11 cellular contexts compared by ENCODE assay signal in the genomic region with DNA sequence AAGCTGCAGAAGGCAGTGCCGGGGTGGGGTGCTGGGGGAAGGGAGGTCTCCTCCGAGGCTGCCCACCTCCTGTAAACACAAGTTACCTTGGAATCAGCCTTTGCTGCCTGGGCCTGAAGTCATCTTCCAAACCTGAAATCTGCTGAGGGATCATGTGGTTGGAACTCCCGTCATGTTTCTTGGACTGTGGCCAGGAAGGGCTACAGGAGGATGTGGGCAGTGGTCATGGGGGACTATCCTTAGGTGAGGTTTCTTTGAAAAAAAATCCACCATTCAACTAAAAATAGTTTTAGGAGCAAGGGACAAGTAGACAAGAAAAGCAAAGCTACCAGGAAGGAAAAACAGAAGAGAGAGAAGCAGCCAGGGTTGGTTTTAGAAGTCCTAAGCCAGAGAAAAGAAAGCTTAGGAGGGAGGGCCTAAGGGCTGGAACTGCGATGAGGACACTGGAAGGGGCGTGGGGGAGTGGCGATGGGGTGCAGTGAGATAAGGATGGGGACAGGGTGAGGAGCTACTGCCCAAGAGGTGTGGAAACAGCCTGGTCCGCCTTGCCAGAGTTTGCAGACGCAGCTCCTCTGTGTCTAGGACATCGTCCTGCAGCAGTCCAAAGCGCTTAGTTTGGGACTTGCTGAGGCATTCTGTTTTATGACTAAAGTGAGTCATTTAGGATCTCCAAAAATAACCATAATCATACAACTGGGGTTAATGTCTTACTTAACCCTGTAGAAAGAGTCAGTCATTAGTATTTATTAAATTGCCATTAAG.
A peak's percentile ranks its signal among the peaks of the same experiment; 100 is the strongest.
DNase-seq lines count a peak whose midpoint lies in the region; ATAC-seq and TF ChIP-seq lines count a peak whose summit lies in the region.
"Had no signal": no experiment of that assay in that cellular context is flagged by ENCODE, and none has a peak within 500 bp of the region (broad histone marks: within the 10 kb centered on the region; RNA-seq: fewer than 3 reads in every experiment).

No MANE protein-coding gene starts in this region.

- DNase-seq in EH (ENCODE audit: low read depth) (peak; percentile 95), SJCRH30 (peak; percentile 6 to 41), left lung (no peak), Ammon's horn (ENCODE audit: low spot score) (no peak), NCI-H2227 (lab: John Stamatoyannopoulos, UW; ENCODE audit: unreplicated experiment) (no peak), cortex of kidney (lab: John Stamatoyannopoulos, UW) (no peak)
- DNase-seq: activated T-cell treated with anti-CD3 and anti-CD28 coated beads for 4 hours, dorsolateral prefrontal cortex had no signal

- H3K36me3 ChIP-seq in SJCRH30 (no peaks in the 10 kb centered on the region), left lung (no peaks in the 10 kb centered on the region)

- intact Hi-C loops in left lung (cut with DNase I), result no loop called here

- ATAC-seq in GM21786 (IDR thresholded peaks at IDR 0.05; ENCODE audit: unreplicated experiment) (peak; percentile 55), left lung (peak; percentile 44), HG03520 (IDR thresholded peaks at IDR 0.05; ENCODE audit: unreplicated experiment) (no peak)

- H3K27ac ChIP-seq in SJCRH30 (no peak overlapping the region), left lung (peak overlapping the region in 1 of 2 donors; percentile 26)
- H3K27ac ChIP-seq: dorsolateral prefrontal cortex had no signal

- no peak for TF ChIP-seq CTCF in left lung (IDR thresholded peaks at IDR 0.05)

- H3K4me1 ChIP-seq in SJCRH30 (0 out of 2 replicates have a peak, but pooled peaks cover 3% of the 10 kb centered on the region), left lung (peaks cover 0 to 7% of the 10 kb centered on the region in 2 donors)

- H3K9me3 ChIP-seq in SJCRH30 (replicated peaks) (no peaks in the 10 kb centered on the region), left lung (no peaks in the 10 kb centered on the region)

- H3K27me3 ChIP-seq in SJCRH30 (peaks cover 3% of the 10 kb centered on the region; the same call in 1 of the 2 replicates), left lung (peaks cover 0 to 47% of the 10 kb centered on the region in 2 donors)
- H3K27me3 ChIP-seq: dorsolateral prefrontal cortex had no signal

- H3K4me3 ChIP-seq in SJCRH30 (no peak overlapping the region), left lung (no peak overlapping the region)
- H3K4me3 ChIP-seq: dorsolateral prefrontal cortex, skin epidermis had no signal

Comparison
In these comparisons a context has a peak if more than half of its experiments do, and no peak if none do; other contexts are left out.
1. DNase-seq: peak in EH (single experiment) and SJCRH30 (2 of 2); none in left lung (0 of 2), Ammon's horn (single experiment), NCI-H2227 (single experiment) and cortex of kidney (single experiment).